ENCODE assay signal across 18 cellular contexts in genomic region chr2:71613566-71613952, GRCh38.
"Had no signal": no experiment of that assay in that cellular context is flagged by ENCODE, and none has a peak within 500 bp of the region (broad histone marks: within the 10 kb centered on the region; RNA-seq: fewer than 3 reads in every experiment).

No MANE protein-coding gene starts in this region.

- H3K4me1 ChIP-seq: foreskin keratinocyte had no signal

- H3K36me3 ChIP-seq: adrenal gland, lower lobe of right lung, transverse colon had no signal

- DNase-seq: activated CD4-positive, alpha-beta T cell treated with anti-CD3 and anti-CD28 coated beads for 4 hours; activated naive CD4-positive, alpha-beta T cell treated with anti-CD3 and anti-CD28 coated beads for 36 hours; caudate nucleus; cortex of kidney; effector CD4-positive, alpha-beta T cell; foreskin keratinocyte; immature natural killer cell; lower lobe of right lung; nephron progenitor cell; occipital lobe; SHP77; stimulated activated CD4-positive, alpha-beta T cell treated with anti-CD3 and anti-CD28 coated beads, Interleukin-1b, Interleukin-23, amount 100 ng/mL, for 48 hours; transverse colon had no signal

- H3K4me3 ChIP-seq: adrenal gland, lower lobe of right lung, transverse colon had no signal

- H3K27ac ChIP-seq: foreskin keratinocyte, VCaP had no signal

- H3K27me3 ChIP-seq: adrenal gland, foreskin keratinocyte, transverse colon had no signal

- H3K9me3 ChIP-seq: adrenal gland, lower lobe of right lung, transverse colon had no signal

- ATAC-seq: activated T-helper 17 cell treated with anti-CD3 and anti-CD28 coated beads, Interleukin-2, amount 50 U/mL, for 72 hours; foreskin keratinocyte; lower lobe of right lung; sciatic nerve; stimulated activated effector memory CD8-positive, alpha-beta T cell treated with anti-CD3 and anti-CD28 coated beads, Interleukin-12 subunit alpha, Interleukin-12 subunit beta, amount 100 ng/mL, for 72 hours had no signal
